In genomic region chr1:245512980-245513578, GRCh38 we compare ENCODE assay signal across 9 cellular contexts.
A peak's percentile ranks its signal among the peaks of the same experiment; 100 is the strongest.
DNase-seq lines count a peak whose midpoint lies in the region; ATAC-seq and TF ChIP-seq lines count a peak whose summit lies in the region.
"Had no signal": no experiment of that assay in that cellular context is flagged by ENCODE, and none has a peak within 500 bp of the region (broad histone marks: within the 10 kb centered on the region; RNA-seq: fewer than 3 reads in every experiment).

No MANE protein-coding gene starts in this region.

- intact Hi-C loops in dorsolateral prefrontal cortex (cut with DNase I), result no loop called here
- intact Hi-C loops in CD8-positive, alpha-beta T cell (cut with DNase I, micrococcal nuclease), result no loop called here

- ATAC-seq in HG02588 (IDR thresholded peaks at IDR 0.05; ENCODE audit: unreplicated experiment), result no peak
- ATAC-seq in CD8-positive, alpha-beta T cell, result no peak

- no peaks in the 10 kb centered on the region for H3K36me3 Mint-ChIP-seq in T-helper 2 cell treated with Interferon-gamma antibody and Interleukin-4, amounts not matched to agents 5 μg/mL and 100 μg/mL, for 36 hours (ENCODE audit: low read depth)
- no peaks in the 10 kb centered on the region for H3K36me3 Mint-ChIP-seq in CD8-positive, alpha-beta T cell

- H3K4me3 ChIP-seq in dorsolateral prefrontal cortex (peak overlapping the region; percentile 7 to 64 (median 47)), rectal smooth muscle tissue (ENCODE audit: low read length) (peak overlapping the region; percentile 13)
- H3K4me3 ChIP-seq in CD8-positive, alpha-beta T cell (ENCODE audit: low read depth, low read length), result no peak overlapping the region

- H3K27ac Mint-ChIP-seq in T-helper 2 cell treated with Interferon-gamma antibody and Interleukin-4, amounts not matched to agents 5 μg/mL and 100 μg/mL, for 36 hours, result no peak overlapping the region
- H3K27ac Mint-ChIP-seq in CD8-positive, alpha-beta T cell, result no peak overlapping the region

- no peak overlapping the region for H3K9ac ChIP-seq in rectal smooth muscle tissue (ENCODE audit: low read length)

- H3K9me3 ChIP-seq in CD8-positive, alpha-beta T cell (ENCODE audit: low read length), result no peaks in the 10 kb centered on the region
- H3K9me3 ChIP-seq: Caco-2 had no signal

- DNase-seq in T-helper 2 cell treated with Interferon-gamma antibody and Interleukin-4, amounts not matched to agents 5 μg/mL and 100 μg/mL, for 36 hours (ENCODE audit: low spot score), result no peak
- DNase-seq in T-helper 2 cell (no peak), NCI-H2107 treated with DMSO at 0.1 percent for 48 hours (lab: John Stamatoyannopoulos, UW; ENCODE audit: unreplicated experiment) (peak; percentile 68), dorsolateral prefrontal cortex (peak in 1 of 10 donors; percentile 24), GF-D8 (lab: John Stamatoyannopoulos, UW) (no peak)
- no peak for DNase-seq in CD8-positive, alpha-beta T cell

- TF ChIP-seq CTCF in dorsolateral prefrontal cortex (IDR thresholded peaks at IDR 0.05 in 54 of 56, conservative IDR thresholded peaks at IDR 0.05 in 2 of 56; ENCODE audit: low read depth in 1 of 56, partially characterized antibody in 56 of 56), result peak in 4 of 56 donors; percentile 7 to 19 (median 14)
- TF ChIP-seq CTCF in CD8-positive, alpha-beta T cell (IDR thresholded peaks at IDR 0.05), result no peak

- POLR2A ChIA-PET in CD8-positive, alpha-beta T cell (lab: Charles Lee), result no interaction called here

- no peaks in the 10 kb centered on the region for H3K9me3 Mint-ChIP-seq in T-helper 2 cell treated with Interferon-gamma antibody and Interleukin-4, amounts not matched to agents 5 μg/mL and 100 μg/mL, for 36 hours
- H3K9me3 Mint-ChIP-seq in CD8-positive, alpha-beta T cell, result peaks cover 8% of the 10 kb centered on the region

- CTCF ChIA-PET in CD8-positive, alpha-beta T cell (lab: Charles Lee), result no interaction called here

- peaks cover 2% of the 10 kb centered on the region for H3K4me1 Mint-ChIP-seq in T-helper 2 cell treated with Interferon-gamma antibody and Interleukin-4, amounts not matched to agents 5 μg/mL and 100 μg/mL, for 36 hours (ENCODE audit: low read depth)
- H3K4me1 Mint-ChIP-seq in CD8-positive, alpha-beta T cell (ENCODE audit: low read depth), result no peaks in the 10 kb centered on the region

- peak overlapping the region in 18 of 59 donors; percentile 1 to 53 (median 16) for H3K27ac ChIP-seq in dorsolateral prefrontal cortex
- H3K27ac ChIP-seq in rectal smooth muscle tissue (ENCODE audit: low read depth, low read length), result no peak overlapping the region
- no peak overlapping the region for H3K27ac ChIP-seq in CD8-positive, alpha-beta T cell (ENCODE audit: low read depth, low read length)

- H3K4me1 ChIP-seq in rectal smooth muscle tissue (ENCODE audit: control insufficient read depth, insufficient read depth, low read length), result no peaks in the 10 kb centered on the region
- H3K4me1 ChIP-seq in CD8-positive, alpha-beta T cell (ENCODE audit: insufficient read depth, low read length), result no peaks in the 10 kb centered on the region
- H3K4me1 ChIP-seq: Caco-2 had no signal

- H3K4me3 Mint-ChIP-seq in T-helper 2 cell treated with Interferon-gamma antibody and Interleukin-4, amounts not matched to agents 5 μg/mL and 100 μg/mL, for 36 hours, result peak overlapping the region; percentile 35
- no peak overlapping the region for H3K4me3 Mint-ChIP-seq in CD8-positive, alpha-beta T cell

- H3K27me3 ChIP-seq in dorsolateral prefrontal cortex, result peaks cover 0 to 14% (median 0%) of the 10 kb centered on the region in 45 donors
- no peaks in the 10 kb centered on the region for H3K27me3 ChIP-seq in rectal smooth muscle tissue (ENCODE audit: control insufficient read depth, insufficient read depth, low read length)
- no peaks in the 10 kb centered on the region for H3K27me3 ChIP-seq in CD8-positive, alpha-beta T cell (ENCODE audit: insufficient read depth, low read length)

- H3K36me3 ChIP-seq in rectal smooth muscle tissue (ENCODE audit: control insufficient read depth, insufficient read depth, low read length), result no peaks in the 10 kb centered on the region
- no peaks in the 10 kb centered on the region for H3K36me3 ChIP-seq in CD8-positive, alpha-beta T cell (ENCODE audit: insufficient read depth, low read length)

- H3K27me3 Mint-ChIP-seq in T-helper 2 cell treated with Interferon-gamma antibody and Interleukin-4, amounts not matched to agents 5 μg/mL and 100 μg/mL, for 36 hours (ENCODE audit: low read depth), result peaks cover 8% of the 10 kb centered on the region
- H3K27me3 Mint-ChIP-seq in CD8-positive, alpha-beta T cell (ENCODE audit: low read depth), result peaks cover 4% of the 10 kb centered on the region
